Comparison of ENCODE assay signal across 18 cellular contexts in the genomic region with DNA sequence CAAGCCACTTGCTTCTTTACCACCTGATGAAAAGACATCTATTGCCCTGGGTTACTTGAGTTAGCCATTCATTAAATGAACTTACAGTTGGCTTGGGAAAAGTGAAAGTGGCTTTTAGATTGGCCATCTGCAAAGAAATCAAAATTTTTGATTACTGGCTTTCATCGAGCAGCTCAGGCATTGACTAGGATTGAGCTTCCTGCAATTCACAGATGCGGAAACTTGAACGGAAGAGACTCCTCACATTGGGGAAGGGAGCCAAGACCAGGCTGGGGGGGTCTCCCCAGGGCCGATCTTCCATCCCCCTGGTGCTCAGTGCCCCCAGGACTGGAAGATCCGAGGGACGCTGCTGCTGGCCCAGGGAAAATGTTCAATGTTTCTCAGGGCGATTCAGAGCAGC.
"Had no signal": no experiment of that assay in that cellular context is flagged by ENCODE, and none has a peak within 500 bp of the region (broad histone marks: within the 10 kb centered on the region; RNA-seq: fewer than 3 reads in every experiment).

No MANE protein-coding gene starts in this region.

- H3K27me3 ChIP-seq: thyroid gland had no signal

- H3K27ac ChIP-seq: thyroid gland had no signal

- DNase-seq: activated gamma-delta T cell treated with Interleukin-2 at 50 U/mL for 16 hours; activated T-cell treated with anti-CD3 and anti-CD28 coated beads, Interleukin-2, amount 50 U/mL, for 1 hour; aorta; erythroblast; foreskin fibroblast; mesenchymal stem cell; occipital lobe; stimulated activated CD4-positive, alpha-beta T cell treated with anti-CD3 and anti-CD28 coated beads, Interleukin-15, amount 100 ng/mL, for 24 hours; stimulated activated CD4-positive, alpha-beta T cell treated with anti-CD3 and anti-CD28 coated beads, Interleukin-2, amount 100 ng/mL, for 48 hours; stimulated activated CD8-positive, alpha-beta memory T cell treated with anti-CD3 and anti-CD28 coated beads, Interleukin-4, amount 100 ng/mL, for 48 hours; stimulated activated naive B cell treated with anti-CD40 and anti-IgM and Interleukin-4, amounts not matched to agents 10 μg/mL and 1 μg/mL and 100 μg/mL, for 72 hours; thyroid gland had no signal

- H3K4me3 ChIP-seq: smooth muscle cell, thyroid gland had no signal

- H3K27me3 Mint-ChIP-seq: activated naive CD4-positive, alpha-beta T cell treated with anti-CD3 and anti-CD28 coated beads, Interleukin-2, amount 50 U/mL, for 24 hours; brain; stimulated activated naive B cell treated with anti-CD40 and anti-IgM and Interleukin-4, amounts not matched to agents 10 μg/mL and 1 μg/mL and 100 μg/mL, for 72 hours had no signal

- ATAC-seq: sciatic nerve; SK-N-SH treated with all-trans-retinoic acid at 6 μM for 48 hours; stimulated activated naive B cell treated with anti-CD40 and anti-IgM and Interleukin-4, amounts not matched to agents 10 μg/mL and 1 μg/mL and 100 μg/mL, for 72 hours; WTC11 had no signal

- H3K9me3 Mint-ChIP-seq: activated naive CD4-positive, alpha-beta T cell treated with anti-CD3 and anti-CD28 coated beads, Interleukin-2, amount 50 U/mL, for 24 hours; WTC11 had no signal

- H3K27ac Mint-ChIP-seq: activated naive CD4-positive, alpha-beta T cell treated with anti-CD3 and anti-CD28 coated beads, Interleukin-2, amount 50 U/mL, for 24 hours; brain; stimulated activated naive B cell treated with anti-CD40 and anti-IgM and Interleukin-4, amounts not matched to agents 10 μg/mL and 1 μg/mL and 100 μg/mL, for 72 hours; WTC11 had no signal

- H3K4me3 Mint-ChIP-seq: activated naive CD4-positive, alpha-beta T cell treated with anti-CD3 and anti-CD28 coated beads, Interleukin-2, amount 50 U/mL, for 24 hours; brain; stimulated activated naive B cell treated with anti-CD40 and anti-IgM and Interleukin-4, amounts not matched to agents 10 μg/mL and 1 μg/mL and 100 μg/mL, for 72 hours; WTC11 had no signal

- H3K4me1 Mint-ChIP-seq: brain had no signal

- H3K4me1 ChIP-seq: thyroid gland had no signal

- H3K9me3 ChIP-seq: thyroid gland had no signal
